In the genomic region with DNA sequence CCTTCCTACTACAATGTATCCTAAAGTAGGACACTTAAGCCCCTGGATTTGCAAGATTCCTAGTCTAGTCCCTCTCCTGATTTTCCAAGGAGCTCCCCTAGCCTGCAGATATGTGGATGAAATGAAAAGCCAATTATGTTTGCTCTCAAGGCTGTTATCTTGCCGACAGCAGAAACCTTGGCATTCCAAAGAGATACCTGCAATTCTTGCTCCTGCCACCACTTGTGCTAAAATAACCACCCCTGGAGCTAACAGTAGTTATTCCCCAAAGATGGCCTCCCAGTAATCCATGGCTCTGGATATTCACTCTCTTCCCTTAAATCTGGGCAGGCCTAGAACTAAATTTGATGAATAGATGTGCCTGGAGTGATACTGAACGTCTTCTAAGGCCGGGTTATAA, we compare ENCODE assay signal across 1 cellular context.
TF ChIP-seq lines count a peak whose summit lies in the region.

No MANE protein-coding gene starts in this region.

TF ChIP-seq in GM23338, 12 proteins besides CTCF, POLR2A, EP300 and RAD21 (continued from another document):
- TF ChIP-seq, protein P1, sequence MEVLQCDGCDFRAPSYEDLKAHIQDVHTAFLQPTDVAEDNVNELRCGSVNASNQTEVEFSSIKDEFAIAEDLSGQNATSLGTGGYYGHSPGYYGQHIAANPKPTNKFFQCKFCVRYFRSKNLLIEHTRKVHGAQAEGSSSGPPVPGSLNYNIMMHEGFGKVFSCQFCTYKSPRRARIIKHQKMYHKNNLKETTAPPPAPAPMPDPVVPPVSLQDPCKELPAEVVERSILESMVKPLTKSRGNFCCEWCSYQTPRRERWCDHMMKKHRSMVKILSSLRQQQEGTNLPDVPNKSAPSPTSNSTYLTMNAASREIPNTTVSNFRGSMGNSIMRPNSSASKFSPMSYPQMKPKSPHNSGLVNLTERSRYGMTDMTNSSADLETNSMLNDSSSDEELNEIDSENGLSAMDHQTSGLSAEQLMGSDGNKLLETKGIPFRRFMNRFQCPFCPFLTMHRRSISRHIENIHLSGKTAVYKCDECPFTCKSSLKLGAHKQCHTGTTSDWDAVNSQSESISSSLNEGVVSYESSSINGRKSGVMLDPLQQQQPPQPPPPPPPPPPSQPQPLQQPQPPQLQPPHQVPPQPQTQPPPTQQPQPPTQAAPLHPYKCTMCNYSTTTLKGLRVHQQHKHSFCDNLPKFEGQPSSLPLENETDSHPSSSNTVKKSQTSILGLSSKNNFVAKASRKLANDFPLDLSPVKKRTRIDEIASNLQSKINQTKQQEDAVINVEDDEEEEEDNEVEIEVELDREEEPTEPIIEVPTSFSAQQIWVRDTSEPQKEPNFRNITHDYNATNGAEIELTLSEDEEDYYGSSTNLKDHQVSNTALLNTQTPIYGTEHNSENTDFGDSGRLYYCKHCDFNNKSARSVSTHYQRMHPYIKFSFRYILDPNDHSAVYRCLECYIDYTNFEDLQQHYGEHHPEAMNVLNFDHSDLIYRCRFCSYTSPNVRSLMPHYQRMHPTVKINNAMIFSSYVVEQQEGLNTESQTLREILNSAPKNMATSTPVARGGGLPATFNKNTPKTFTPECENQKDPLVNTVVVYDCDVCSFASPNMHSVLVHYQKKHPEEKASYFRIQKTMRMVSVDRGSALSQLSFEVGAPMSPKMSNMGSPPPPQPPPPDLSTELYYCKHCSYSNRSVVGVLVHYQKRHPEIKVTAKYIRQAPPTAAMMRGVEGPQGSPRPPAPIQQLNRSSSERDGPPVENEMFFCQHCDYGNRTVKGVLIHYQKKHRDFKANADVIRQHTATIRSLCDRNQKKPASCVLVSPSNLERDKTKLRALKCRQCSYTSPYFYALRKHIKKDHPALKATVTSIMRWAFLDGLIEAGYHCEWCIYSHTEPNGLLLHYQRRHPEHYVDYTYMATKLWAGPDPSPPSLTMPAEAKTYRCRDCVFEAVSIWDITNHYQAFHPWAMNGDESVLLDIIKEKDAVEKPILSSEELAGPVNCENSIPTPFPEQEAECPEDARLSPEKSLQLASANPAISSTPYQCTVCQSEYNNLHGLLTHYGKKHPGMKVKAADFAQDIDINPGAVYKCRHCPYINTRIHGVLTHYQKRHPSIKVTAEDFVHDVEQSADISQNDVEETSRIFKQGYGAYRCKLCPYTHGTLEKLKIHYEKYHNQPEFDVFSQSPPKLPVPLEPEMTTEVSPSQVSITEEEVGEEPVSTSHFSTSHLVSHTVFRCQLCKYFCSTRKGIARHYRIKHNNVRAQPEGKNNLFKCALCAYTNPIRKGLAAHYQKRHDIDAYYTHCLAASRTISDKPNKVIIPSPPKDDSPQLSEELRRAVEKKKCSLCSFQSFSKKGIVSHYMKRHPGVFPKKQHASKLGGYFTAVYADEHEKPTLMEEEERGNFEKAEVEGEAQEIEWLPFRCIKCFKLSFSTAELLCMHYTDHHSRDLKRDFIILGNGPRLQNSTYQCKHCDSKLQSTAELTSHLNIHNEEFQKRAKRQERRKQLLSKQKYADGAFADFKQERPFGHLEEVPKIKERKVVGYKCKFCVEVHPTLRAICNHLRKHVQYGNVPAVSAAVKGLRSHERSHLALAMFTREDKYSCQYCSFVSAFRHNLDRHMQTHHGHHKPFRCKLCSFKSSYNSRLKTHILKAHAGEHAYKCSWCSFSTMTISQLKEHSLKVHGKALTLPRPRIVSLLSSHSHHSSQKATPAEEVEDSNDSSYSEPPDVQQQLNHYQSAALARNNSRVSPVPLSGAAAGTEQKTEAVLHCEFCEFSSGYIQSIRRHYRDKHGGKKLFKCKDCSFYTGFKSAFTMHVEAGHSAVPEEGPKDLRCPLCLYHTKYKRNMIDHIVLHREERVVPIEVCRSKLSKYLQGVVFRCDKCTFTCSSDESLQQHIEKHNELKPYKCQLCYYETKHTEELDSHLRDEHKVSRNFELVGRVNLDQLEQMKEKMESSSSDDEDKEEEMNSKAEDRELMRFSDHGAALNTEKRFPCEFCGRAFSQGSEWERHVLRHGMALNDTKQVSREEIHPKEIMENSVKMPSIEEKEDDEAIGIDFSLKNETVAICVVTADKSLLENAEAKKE (CRISPR knock-in tag; IDR thresholded peaks at IDR 0.05) = no peak
- TF ChIP-seq EZH2phosphoT487 (IDR thresholded peaks at IDR 0.05; ENCODE audit: unreplicated experiment) (no peak), ZNF114 (CRISPR knock-in tag; IDR thresholded peaks at IDR 0.05) (no peak), JUNB (IDR thresholded peaks at IDR 0.05; ENCODE audit: unreplicated experiment) (no peak), STAT1 (IDR thresholded peaks at IDR 0.05; ENCODE audit: unreplicated experiment) (no peak), ZNF331 (CRISPR knock-in tag; IDR thresholded peaks at IDR 0.05; ENCODE audit: low read depth) (no peak), EZH2 (IDR thresholded peaks at IDR 0.05; ENCODE audit: low read depth, unreplicated experiment) (no peak), CREB1 (CRISPR knock-in tag; IDR thresholded peaks at IDR 0.05; ENCODE audit: low read depth) (no peak), NANOG (IDR thresholded peaks at IDR 0.05; ENCODE audit: borderline replicate concordance) (no peak)
- TF ChIP-seq, protein P2, sequence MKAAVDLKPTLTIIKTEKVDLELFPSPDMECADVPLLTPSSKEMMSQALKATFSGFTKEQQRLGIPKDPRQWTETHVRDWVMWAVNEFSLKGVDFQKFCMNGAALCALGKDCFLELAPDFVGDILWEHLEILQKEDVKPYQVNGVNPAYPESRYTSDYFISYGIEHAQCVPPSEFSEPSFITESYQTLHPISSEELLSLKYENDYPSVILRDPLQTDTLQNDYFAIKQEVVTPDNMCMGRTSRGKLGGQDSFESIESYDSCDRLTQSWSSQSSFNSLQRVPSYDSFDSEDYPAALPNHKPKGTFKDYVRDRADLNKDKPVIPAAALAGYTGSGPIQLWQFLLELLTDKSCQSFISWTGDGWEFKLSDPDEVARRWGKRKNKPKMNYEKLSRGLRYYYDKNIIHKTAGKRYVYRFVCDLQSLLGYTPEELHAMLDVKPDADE (IDR thresholded peaks at IDR 0.05) = no peak
- TF ChIP-seq, protein P3, sequence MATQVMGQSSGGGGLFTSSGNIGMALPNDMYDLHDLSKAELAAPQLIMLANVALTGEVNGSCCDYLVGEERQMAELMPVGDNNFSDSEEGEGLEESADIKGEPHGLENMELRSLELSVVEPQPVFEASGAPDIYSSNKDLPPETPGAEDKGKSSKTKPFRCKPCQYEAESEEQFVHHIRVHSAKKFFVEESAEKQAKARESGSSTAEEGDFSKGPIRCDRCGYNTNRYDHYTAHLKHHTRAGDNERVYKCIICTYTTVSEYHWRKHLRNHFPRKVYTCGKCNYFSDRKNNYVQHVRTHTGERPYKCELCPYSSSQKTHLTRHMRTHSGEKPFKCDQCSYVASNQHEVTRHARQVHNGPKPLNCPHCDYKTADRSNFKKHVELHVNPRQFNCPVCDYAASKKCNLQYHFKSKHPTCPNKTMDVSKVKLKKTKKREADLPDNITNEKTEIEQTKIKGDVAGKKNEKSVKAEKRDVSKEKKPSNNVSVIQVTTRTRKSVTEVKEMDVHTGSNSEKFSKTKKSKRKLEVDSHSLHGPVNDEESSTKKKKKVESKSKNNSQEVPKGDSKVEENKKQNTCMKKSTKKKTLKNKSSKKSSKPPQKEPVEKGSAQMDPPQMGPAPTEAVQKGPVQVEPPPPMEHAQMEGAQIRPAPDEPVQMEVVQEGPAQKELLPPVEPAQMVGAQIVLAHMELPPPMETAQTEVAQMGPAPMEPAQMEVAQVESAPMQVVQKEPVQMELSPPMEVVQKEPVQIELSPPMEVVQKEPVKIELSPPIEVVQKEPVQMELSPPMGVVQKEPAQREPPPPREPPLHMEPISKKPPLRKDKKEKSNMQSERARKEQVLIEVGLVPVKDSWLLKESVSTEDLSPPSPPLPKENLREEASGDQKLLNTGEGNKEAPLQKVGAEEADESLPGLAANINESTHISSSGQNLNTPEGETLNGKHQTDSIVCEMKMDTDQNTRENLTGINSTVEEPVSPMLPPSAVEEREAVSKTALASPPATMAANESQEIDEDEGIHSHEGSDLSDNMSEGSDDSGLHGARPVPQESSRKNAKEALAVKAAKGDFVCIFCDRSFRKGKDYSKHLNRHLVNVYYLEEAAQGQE (IDR thresholded peaks at IDR 0.05; ENCODE audit: unreplicated experiment) = no peak
